14 cellular contexts compared by ENCODE assay signal in the genomic region with DNA sequence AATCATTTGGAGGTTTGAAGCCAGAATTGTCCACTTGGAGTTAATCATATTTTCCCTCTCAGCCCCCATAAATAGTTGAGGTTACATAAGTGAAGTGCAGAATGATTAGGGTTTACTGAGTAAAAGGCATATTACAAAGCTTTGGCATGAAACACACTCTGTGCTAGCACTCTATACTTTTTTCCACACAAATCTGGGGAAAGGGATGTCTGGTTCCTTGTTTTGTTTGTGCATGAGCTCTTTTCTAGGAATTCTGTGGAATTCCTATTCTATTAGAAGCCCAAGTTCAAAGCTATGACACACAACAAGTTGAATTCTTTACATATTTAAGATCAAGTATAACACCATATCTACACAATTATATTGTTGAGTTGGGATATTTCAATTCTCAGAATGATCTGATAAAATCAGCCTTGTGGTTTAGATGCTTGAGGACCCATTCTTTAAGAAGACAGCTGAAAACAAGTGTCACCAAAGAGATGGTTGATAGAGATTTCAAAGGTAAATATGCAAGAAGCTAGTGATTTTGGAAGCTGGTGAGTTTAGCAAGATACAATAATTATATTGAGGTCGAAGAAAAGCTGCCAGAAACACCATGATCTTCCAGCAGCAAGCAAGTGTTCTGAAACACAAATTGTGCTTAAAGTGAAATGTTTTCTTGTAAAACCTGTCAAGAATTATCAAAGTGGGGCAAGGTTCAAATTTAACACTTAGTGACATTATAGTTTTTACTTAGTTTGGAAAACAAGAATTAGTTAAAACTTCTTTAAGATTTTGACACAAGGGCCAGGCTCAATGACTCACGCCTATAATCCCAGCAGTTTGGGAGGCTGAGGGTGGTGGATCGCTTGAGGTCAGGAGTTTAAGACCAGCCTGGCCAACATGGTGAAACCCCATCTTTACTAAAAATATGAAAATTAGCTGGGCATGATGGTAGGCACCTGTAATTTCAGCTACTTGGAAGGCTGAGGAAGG.
DNase-seq lines count a peak whose midpoint lies in the region; ATAC-seq and TF ChIP-seq lines count a peak whose summit lies in the region.
"Had no signal": no experiment of that assay in that cellular context is flagged by ENCODE, and none has a peak within 500 bp of the region (broad histone marks: within the 10 kb centered on the region; RNA-seq: fewer than 3 reads in every experiment).

No MANE protein-coding gene starts in this region.

- peak; percentile 28 for DNase-seq in AG08396 (ENCODE audit: low spot score)
- DNase-seq in M059J (ENCODE audit: low read depth): peak; percentile 96
- DNase-seq in mammary epithelial cell: peak; percentile 51
- DNase-seq in kidney tubule cell (ENCODE audit: low spot score): peak; percentile 90
- DNase-seq in ecto neural progenitor cell (ENCODE audit: low spot score): no peak
- DNase-seq in cerebellar cortex (ENCODE audit: low spot score): no peak
- no peak for DNase-seq in activated CD4-positive, CD25-positive, alpha-beta regulatory T cell (lab: John Stamatoyannopoulos, UW)
- DNase-seq in lower lobe of right lung: no peak
- DNase-seq: body of pancreas, NCI-H1417, NCI-H524 had no signal

- BruUV-seq in mammary epithelial cell (replicated peaks; lab: Mats Ljungman, UMichigan): no TSS peak

- 78% methylated on average over 3 of the region's 3 CpGs for WGBS in mammary epithelial cell (ENCODE audit: low coverage, missing lambda C conversion rate)

- H3K27me3 ChIP-seq in mammary epithelial cell (ENCODE audit: insufficient read depth, low read length) (no peaks in the 10 kb centered on the region), lower lobe of right lung (ENCODE audit: low read depth) (no peaks in the 10 kb centered on the region)
- H3K27me3 ChIP-seq: BLaER1, body of pancreas, vagina had no signal

- no peaks in the 10 kb centered on the region for H4K20me1 ChIP-seq in mammary epithelial cell (ENCODE audit: insufficient read depth, low read length)
- H4K20me1 ChIP-seq: BLaER1 had no signal

- TF ChIP-seq CTCF in mammary epithelial cell (conservative IDR thresholded peaks at IDR 0.05 in 1 of 2, IDR thresholded peaks at IDR 0.05 in 1 of 2; ENCODE audit: extremely low read depth in 1 of 2, insufficient read depth in 1 of 2, low read depth in 1 of 2, low read length in 2 of 2) (no peak), lower lobe of right lung (IDR thresholded peaks at IDR 0.05) (no peak)

- no peaks in the 10 kb centered on the region for H3K79me2 ChIP-seq in mammary epithelial cell (ENCODE audit: insufficient read depth, low read length)

- intact Hi-C loops in mammary epithelial cell (cut with micrococcal nuclease) (no loop called here), lower lobe of right lung (cut with DNase I) (no loop called here)

- H3K9me3 ChIP-seq in mammary epithelial cell (replicated peaks; ENCODE audit: insufficient read depth, low read length) (no peaks in the 10 kb centered on the region), lower lobe of right lung (no peaks in the 10 kb centered on the region)
- H3K9me3 ChIP-seq: BLaER1, body of pancreas, vagina had no signal

- no peak overlapping the region for H3K27ac ChIP-seq in mammary epithelial cell (ENCODE audit: insufficient read depth, low read depth, low read length)
- no peak overlapping the region for H3K27ac ChIP-seq in lower lobe of right lung
- H3K27ac ChIP-seq: BLaER1, body of pancreas, vagina had no signal

- no peak for ATAC-seq in lower lobe of right lung
- ATAC-seq: body of pancreas; natural killer cell treated with Interleukin-12 subunit alpha and Interleukin-12 subunit beta and Interleukin-15 and Interleukin-18, amount 100 ng/mL, for 72 hours had no signal

- CTCF ChIA-PET in mammary epithelial cell (lab: Charles Lee; ENCODE audit: low non-redundant PET): no interaction called here

- in situ Hi-C loops in mammary epithelial cell (cut with MboI; ENCODE audit: low sequenced_read_pairs in 2 of 2): no loop called here

- H3K4me3 ChIP-seq in mammary epithelial cell (replicated peaks in 1 of 3; ENCODE audit: insufficient read depth in 1 of 3, low read depth in 2 of 3, low read length in 3 of 3) (no peak overlapping the region), lower lobe of right lung (no peak overlapping the region)
- H3K4me3 ChIP-seq: BLaER1, body of pancreas, vagina had no signal

- H2AFZ ChIP-seq in mammary epithelial cell (ENCODE audit: low read depth, low read length): no peak overlapping the region

- peaks cover 12% of the 10 kb centered on the region for H3K4me1 ChIP-seq in mammary epithelial cell (ENCODE audit: insufficient read depth, low read length)
- H3K4me1 ChIP-seq in lower lobe of right lung: no peaks in the 10 kb centered on the region
- H3K4me1 ChIP-seq: BLaER1, body of pancreas, vagina had no signal

- H3K9ac ChIP-seq in mammary epithelial cell (ENCODE audit: insufficient read depth, low read length): no peak overlapping the region
- H3K9ac ChIP-seq: BLaER1 had no signal

- H3K36me3 ChIP-seq in mammary epithelial cell (ENCODE audit: insufficient read depth, low read length): no peaks in the 10 kb centered on the region
- no peaks in the 10 kb centered on the region for H3K36me3 ChIP-seq in lower lobe of right lung
- H3K36me3 ChIP-seq: BLaER1, vagina had no signal

- dilution Hi-C loops in mammary epithelial cell (cut with HindIII; ENCODE audit: low sequenced_read_pairs): no loop called here

- peak overlapping the region; percentile 8 for H3K4me2 ChIP-seq in mammary epithelial cell (ENCODE audit: insufficient read depth, low read depth, low read length)
- H3K4me2 ChIP-seq: BLaER1 had no signal

Comparison
In these comparisons a context has a peak if more than half of its experiments do, and no peak if none do; other contexts are left out.
1. DNase-seq: peak in AG08396 (single experiment), M059J (single experiment), mammary epithelial cell (single experiment) and kidney tubule cell (single experiment); none in ecto neural progenitor cell (single experiment), cerebellar cortex (single experiment), activated CD4-positive, CD25-positive, alpha-beta regulatory T cell (0 of 4) and lower lobe of right lung (single experiment).